Comparison of ENCODE assay signal across 8 cellular contexts in genomic region chr2:202588647-202589581, GRCh38. TPM values are rescaled to one million over a fixed set of nuclear protein-coding genes. Genes with fewer than 3 reads are reported as not detected.
DNase-seq lines count a peak whose midpoint lies in the region; ATAC-seq and TF ChIP-seq lines count a peak whose summit lies in the region.

No MANE protein-coding gene starts in this region.

- no peak overlapping the region for H3K4me3 Mint-ChIP-seq in T-helper 2 cell treated with Interferon-gamma antibody and Interleukin-4, amounts not matched to agents 5 μg/mL and 100 μg/mL, for 36 hours

- H3K4me1 ChIP-seq in ascending aorta, result peaks cover 0 to 7% of the 10 kb centered on the region in 2 donors
- H3K4me1 ChIP-seq in hepatocyte (ENCODE audit: insufficient read depth), result peaks cover 5% of the 10 kb centered on the region

- no peak overlapping the region for H3K27ac ChIP-seq in ascending aorta
- no peak overlapping the region for H3K27ac ChIP-seq in hepatocyte

- no peaks in the 10 kb centered on the region for H3K79me2 ChIP-seq in hepatocyte

- H3K36me3 Mint-ChIP-seq in T-helper 2 cell treated with Interferon-gamma antibody and Interleukin-4, amounts not matched to agents 5 μg/mL and 100 μg/mL, for 36 hours (ENCODE audit: low read depth), result no peaks in the 10 kb centered on the region

- intact Hi-C loops in ascending aorta (cut with DNase I), result loop anchor here (2.0 to 5.0 kb wide), 2 partner anchors 48 to 283 kb away; partner anchors contain the start of gene ICA1L
- intact Hi-C loops in sciatic nerve (cut with DNase I), result no loop called here
- intact Hi-C loops in posterior vena cava (cut with DNase I), result no loop called here

- TF ChIP-seq CTCF in ascending aorta (IDR thresholded peaks at IDR 0.05), result peak; percentile 79 to 94 (median 90)
- TF ChIP-seq CTCF in hepatocyte (IDR thresholded peaks at IDR 0.05; ENCODE audit: poor library complexity), result peak; percentile 88

- peak; percentile 77 for ATAC-seq in HG02571 (IDR thresholded peaks at IDR 0.05; ENCODE audit: unreplicated experiment)
- ATAC-seq in sciatic nerve, result peak; percentile 89

- H3K27me3 Mint-ChIP-seq in T-helper 2 cell treated with Interferon-gamma antibody and Interleukin-4, amounts not matched to agents 5 μg/mL and 100 μg/mL, for 36 hours (ENCODE audit: low read depth), result no peaks in the 10 kb centered on the region

- peak overlapping the region; percentile 35 to 36 for H3K4me3 ChIP-seq in ascending aorta
- no peak overlapping the region for H3K4me3 ChIP-seq in hepatocyte

- peak overlapping the region; percentile 61 for H2AFZ ChIP-seq in hepatocyte

- WGBS in hepatocyte (ENCODE audit: low lambda C conversion rate, missing lambda C conversion rate), result 38% methylated on average over 17 of the region's 17 CpGs

- no peaks in the 10 kb centered on the region for H3K9me2 ChIP-seq in hepatocyte (replicated peaks; ENCODE audit: insufficient read depth)

- peaks cover 3% of the 10 kb centered on the region for H3K9me3 Mint-ChIP-seq in T-helper 2 cell treated with Interferon-gamma antibody and Interleukin-4, amounts not matched to agents 5 μg/mL and 100 μg/mL, for 36 hours

- H3K4me2 ChIP-seq in hepatocyte, result peak overlapping the region; percentile 78

- H3K36me3 ChIP-seq in ascending aorta (no peaks in the 10 kb centered on the region), hepatocyte (replicated peaks; ENCODE audit: insufficient read depth, low read depth) (no peaks in the 10 kb centered on the region)

- H3K9me3 ChIP-seq in ascending aorta (peaks cover 0 to 2% of the 10 kb centered on the region in 2 donors), hepatocyte (ENCODE audit: low read depth) (no peaks in the 10 kb centered on the region)

- peak; percentile 12 for DNase-seq in GM04503 (ENCODE audit: low read depth)
- DNase-seq in NCI-H1694 (lab: John Stamatoyannopoulos, UW), result peak; percentile 70
- peak; percentile 56 for DNase-seq in T-helper 2 cell treated with Interferon-gamma antibody and Interleukin-4, amounts not matched to agents 5 μg/mL and 100 μg/mL, for 36 hours (ENCODE audit: low spot score)
- peak; percentile 18 to 82 for DNase-seq in ascending aorta (ENCODE audit: low spot score in 2 of 2)
- DNase-seq in hepatocyte (ENCODE audit: low spot score), result peak; percentile 91
- DNase-seq in sciatic nerve (ENCODE audit: low spot score), result peak; percentile 78
- no peak for DNase-seq in posterior vena cava (ENCODE audit: low spot score)

- no peaks in the 10 kb centered on the region for H4K20me1 ChIP-seq in hepatocyte (ENCODE audit: insufficient read depth, poor library complexity, severe bottlenecking)

- peak overlapping the region; percentile 69 for H3K27ac Mint-ChIP-seq in T-helper 2 cell treated with Interferon-gamma antibody and Interleukin-4, amounts not matched to agents 5 μg/mL and 100 μg/mL, for 36 hours

- H3K27me3 ChIP-seq in ascending aorta, result no peaks in the 10 kb centered on the region
- no peaks in the 10 kb centered on the region for H3K27me3 ChIP-seq in hepatocyte

- H3K4me1 Mint-ChIP-seq in T-helper 2 cell treated with Interferon-gamma antibody and Interleukin-4, amounts not matched to agents 5 μg/mL and 100 μg/mL, for 36 hours (ENCODE audit: low read depth), result peaks cover 9% of the 10 kb centered on the region

RNA-seq across cellular contexts. Expression of gene FAM117B, which starts 45.9 kb away (rescaled TPM):
- total RNA-seq in ascending aorta (30.1 TPM), hepatocyte (10.9 and 13.8 TPM in 2 replicates), sciatic nerve (7.8 TPM), posterior vena cava (1 to 10 TPM; 3.3 to 3.6 TPM)
- polyA plus RNA-seq in hepatocyte, result 8.2 and 9.0 TPM in 2 replicates
